ENCODE assay signal across 1 cellular context in genomic region chr3:152234657-152235375, GRCh38.
TF ChIP-seq lines count a peak whose summit lies in the region.

No MANE protein-coding gene starts in this region.

TF ChIP-seq in K562, 482 proteins besides CTCF, POLR2A, EP300 and RAD21 (continued from another document):
- TF ChIP-seq POLR3G (IDR thresholded peaks at IDR 0.05; ENCODE audit: extremely low read depth, insufficient read length, insufficient replicate concordance) (no peak), JUN (IDR thresholded peaks at IDR 0.05; ENCODE audit: borderline replicate concordance, low read depth, low read length) (no peak), JUN (CRISPR knock-in tag; IDR thresholded peaks at IDR 0.05; ENCODE audit: borderline replicate concordance) (no peak)
